13 cellular contexts compared by ENCODE assay signal in the genomic region with DNA sequence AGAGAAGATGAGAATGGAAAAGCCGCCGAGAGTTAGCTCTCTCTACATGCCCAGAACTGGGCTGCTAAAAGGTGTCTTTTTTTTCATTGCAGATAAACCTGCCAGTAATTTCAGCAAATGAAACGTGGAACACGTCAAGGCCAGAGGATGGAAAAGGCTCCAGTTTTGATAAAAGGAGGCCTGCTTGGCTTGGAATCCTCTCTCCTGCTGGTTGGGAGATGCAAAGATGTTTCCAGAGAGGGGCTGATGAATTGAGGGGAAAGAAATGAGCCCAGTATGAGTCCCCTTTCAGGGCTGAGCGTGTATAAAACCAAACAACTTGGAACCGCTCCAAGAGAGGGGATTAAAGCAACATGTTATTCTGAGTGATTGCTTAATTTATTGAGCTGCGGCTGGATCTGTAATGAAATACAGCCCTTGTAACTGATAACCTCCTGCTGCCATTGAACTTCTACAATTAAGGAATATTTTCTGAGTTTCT.
DNase-seq lines count a peak whose midpoint lies in the region; ATAC-seq, FAIRE-seq and TF ChIP-seq lines count a peak whose summit lies in the region.
"Had no signal": no experiment of that assay in that cellular context is flagged by ENCODE, and none has a peak within 500 bp of the region (broad histone marks: within the 10 kb centered on the region; RNA-seq: fewer than 3 reads in every experiment).

No MANE protein-coding gene starts in this region.

- H3K27ac ChIP-seq in A549 (peak overlapping the region in 1 of 2 experiments; percentile 17; a peak in 1 of 6 replicates), OCI-LY7 (ENCODE audit: low read depth, low read length, poor library complexity, severe bottlenecking) (no peak overlapping the region), left ventricle myocardium inferior (replicated peaks) (peak overlapping the region; percentile 64)

- no peak for ATAC-seq in A549

- DNase-seq in A549 (ENCODE audit: low read depth in 1 of 2, low spot score in 1 of 2) (no peak), NCI-H1105 (lab: John Stamatoyannopoulos, UW) (peak; percentile 76), OCI-LY7 (ENCODE audit: low spot score) (no peak), left ventricle myocardium inferior (no peak), HuH-7.5 (ENCODE audit: low spot score) (no peak), T-helper 9 cell (no peak)
- DNase-seq in activated CD4-positive, alpha-beta T cell treated with anti-CD3 and anti-CD28 coated beads for 48 hours = no peak
- DNase-seq in activated T-cell treated with anti-CD3 and anti-CD28 coated beads, Interleukin-2, amount 50 U/mL, for 1 hour = no peak
- DNase-seq: NCI-H187, SHP77, tibial artery had no signal

- H3K9me3 ChIP-seq in A549 (no peaks in the 10 kb centered on the region; the same call in 2 of the 3 replicates), OCI-LY7 (ENCODE audit: low read length) (0 out of 2 replicates have a peak, but pooled peaks cover 8% of the 10 kb centered on the region), left ventricle myocardium inferior (replicated peaks) (no peaks in the 10 kb centered on the region)
- H3K9me3 ChIP-seq: ascending aorta, tibial artery had no signal

- no peak for TF ChIP-seq RAD21 in A549 (conservative IDR thresholded peaks at IDR 0.05 in 1 of 2, IDR thresholded peaks at IDR 0.05 in 1 of 2)

- H2AFZ ChIP-seq in OCI-LY7 (ENCODE audit: low read length) = no peak overlapping the region

- no peak for FAIRE-seq in A549 (lab: Jason Lieb, UNC)
- FAIRE-seq: G401.6 had no signal

- H3K27me3 ChIP-seq in left ventricle myocardium inferior (ENCODE audit: low read depth) = no peaks in the 10 kb centered on the region
- H3K27me3 ChIP-seq: ascending aorta, tibial artery had no signal

- CTCF ChIA-PET in A549 (lab: Yijun Ruan, JAX) (no interaction called here), OCI-LY7 (lab: Charles Lee; ENCODE audit: unreplicated experiment) (interaction anchor here (1.0 kb wide), 1 partner anchor 8 kb away, joined by 3 read pairs; no protein-coding TSS in a partner anchor)

- H3K4me3 ChIP-seq in A549 (no peak overlapping the region), OCI-LY7 (ENCODE audit: low read depth, low read length, poor library complexity, severe bottlenecking) (no peak overlapping the region), left ventricle myocardium inferior (no peak overlapping the region)
- H3K4me3 ChIP-seq: ascending aorta, tibial artery had no signal

- POLR2A ChIA-PET in A549 (lab: Yijun Ruan, JAX) (no interaction called here), OCI-LY7 (lab: Charles Lee) (no interaction called here)

- WGBS in A549 (ENCODE audit: missing lambda C conversion rate) = 93% methylated on average over 7 of the region's 7 CpGs

- H3K4me2 ChIP-seq in A549 = no peak overlapping the region
- H3K4me2 ChIP-seq in OCI-LY7 (ENCODE audit: low read length) = no peak overlapping the region

- intact Hi-C loops in OCI-LY7 (cut with micrococcal nuclease; ENCODE audit: unreplicated experiment) (no loop called here), left ventricle myocardium inferior (cut with micrococcal nuclease) (no loop called here)

- TF ChIP-seq EP300 in A549 (IDR thresholded peaks at IDR 0.05) = no peak

- no peak for TF ChIP-seq POLR2A in A549 (IDR thresholded peaks at IDR 0.05; ENCODE audit: low read length)

- BruUV-seq in OCI-LY7 (replicated peaks; lab: Mats Ljungman, UMichigan) = TSS peak; percentile 30

- H3K4me1 ChIP-seq in A549 (peaks cover 40% of the 10 kb centered on the region), OCI-LY7 (ENCODE audit: insufficient read depth, low read length, poor library complexity, severe bottlenecking) (no peaks in the 10 kb centered on the region), left ventricle myocardium inferior (peaks cover 30% of the 10 kb centered on the region)

- H3K9me2 ChIP-seq in OCI-LY7 (ENCODE audit: insufficient read depth, low read length) = no peaks in the 10 kb centered on the region

- H3K36me3 ChIP-seq in OCI-LY7 (ENCODE audit: insufficient read depth, low read length) (peaks cover 88% of the 10 kb centered on the region), left ventricle myocardium inferior (peaks cover 6% of the 10 kb centered on the region)

- peaks cover 60% of the 10 kb centered on the region for H3K79me2 ChIP-seq in OCI-LY7 (ENCODE audit: insufficient read depth, low read depth, low read length)

- TF ChIP-seq CTCF in A549 (IDR thresholded peaks at IDR 0.05) = no peak
- TF ChIP-seq CTCF in OCI-LY7 (conservative IDR thresholded peaks at IDR 0.05; ENCODE audit: low read length) = no peak
- no peak for TF ChIP-seq CTCF in left ventricle myocardium inferior (IDR thresholded peaks at IDR 0.05; ENCODE audit: borderline replicate concordance)

- H4K20me1 ChIP-seq in OCI-LY7 (ENCODE audit: insufficient read depth, low read length) = no peaks in the 10 kb centered on the region

TF ChIP-seq in A549, 52 proteins besides CTCF, POLR2A, EP300 and RAD21:
- TF ChIP-seq NFE2L2 (conservative IDR thresholded peaks at IDR 0.05; ENCODE audit: low read length) (no peak), POLR2AphosphoS2 (conservative IDR thresholded peaks at IDR 0.05; ENCODE audit: low read length) (0 out of 2 replicates have a peak, but pooled peaks have one; percentile 61), ESRRA (IDR thresholded peaks at IDR 0.05; ENCODE audit: borderline replicate concordance, low read length) (no peak)
